Comparison of ENCODE assay signal across 7 cellular contexts in genomic region chr5:34742112-34742511, GRCh38.
"Had no signal": no experiment of that assay in that cellular context is flagged by ENCODE, and none has a peak within 500 bp of the region (broad histone marks: within the 10 kb centered on the region; RNA-seq: fewer than 3 reads in every experiment).

No MANE protein-coding gene starts in this region.

- H3K4me3 ChIP-seq: left ventricle myocardium inferior, right atrium auricular region, upper lobe of left lung had no signal

- H3K9me3 ChIP-seq: left ventricle myocardium inferior, right atrium auricular region, upper lobe of left lung had no signal

- H3K36me3 ChIP-seq: left ventricle myocardium inferior, right atrium auricular region, upper lobe of left lung had no signal

- H3K27ac ChIP-seq: left ventricle myocardium inferior, upper lobe of left lung had no signal

- H3K27me3 ChIP-seq: right atrium auricular region, upper lobe of left lung had no signal

- DNase-seq: activated CD4-positive, alpha-beta memory T cell treated with anti-CD3 and anti-CD28 coated beads for 36 hours; activated effector memory CD4-positive, alpha-beta T cell treated with anti-CD3 and anti-CD28 coated beads, Interleukin-2, amount 50 U/mL, for 16 hours; activated T-cell treated with anti-CD3 and anti-CD28 coated beads, Interleukin-2, amount 50 U/mL, for 4 hours; left ventricle myocardium inferior; substantia nigra; upper lobe of left lung had no signal
